17 cellular contexts compared by ENCODE assay signal in the genomic region with DNA sequence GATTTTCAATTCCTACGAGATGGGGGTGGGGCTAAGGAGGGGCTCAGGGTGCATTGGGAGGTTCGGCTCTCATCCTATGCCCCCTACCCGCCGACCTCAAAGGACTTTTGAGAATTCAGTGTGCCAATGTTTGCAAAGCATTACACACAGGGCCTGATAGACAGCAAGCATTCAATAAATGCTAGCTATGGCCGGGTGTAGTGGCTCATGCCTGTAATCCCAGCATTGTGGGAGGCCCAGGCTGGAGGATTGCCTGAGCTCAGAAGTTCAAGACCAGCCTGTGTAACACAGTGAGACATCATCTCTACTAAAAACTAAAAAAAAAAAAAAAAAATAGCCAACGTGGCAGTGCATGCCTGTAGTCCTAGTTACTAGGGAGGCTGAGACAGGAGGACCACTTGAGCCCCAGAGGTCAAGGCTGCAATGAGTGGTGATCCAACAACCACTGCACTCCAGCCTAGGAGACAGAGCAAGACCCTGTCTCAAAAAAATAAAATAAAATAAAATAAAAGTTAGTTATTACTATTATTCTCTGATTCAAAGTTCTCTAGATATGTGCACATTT. TPM values are rescaled to one million over a fixed set of nuclear protein-coding genes. Genes with fewer than 3 reads are reported as not detected.
DNase-seq lines count a peak whose midpoint lies in the region; FAIRE-seq and TF ChIP-seq lines count a peak whose summit lies in the region.
"Had no signal": no experiment of that assay in that cellular context is flagged by ENCODE, and none has a peak within 500 bp of the region (broad histone marks: within the 10 kb centered on the region; RNA-seq: fewer than 3 reads in every experiment).

No MANE protein-coding gene starts in this region.

- no peak overlapping the region for H3K9ac ChIP-seq in H1 (replicated peaks in 1 of 4; ENCODE audit: extremely low read depth in 1 of 4, low read depth in 3 of 4, low read length in 3 of 4)
- H3K9ac ChIP-seq in mucosa of rectum (ENCODE audit: low read depth in 1 of 2, low read length in 2 of 2) = peak overlapping the region in 1 of 2 donors; percentile 27
- H3K9ac ChIP-seq: BLaER1 had no signal

- no peak overlapping the region for H3K23ac ChIP-seq in H1 (ENCODE audit: insufficient read length)

- H4K8ac ChIP-seq in H1 (ENCODE audit: extremely low read depth, insufficient read depth, low read length) = no peak overlapping the region

- WGBS in H1 (ENCODE audit: extremely low coverage in 1 of 2, insufficient coverage in 1 of 2, insufficient read length in 1 of 2, insufficient replicate concordance in 2 of 2, low coverage in 1 of 2, low lambda C conversion rate in 2 of 2, missing lambda C conversion rate in 1 of 2), 2 experiments = 93% methylated on average over 6 of the region's 6 CpGs; no CpG with 5 or more reads in 1 of the 2 experiments
- 79 to 89% (median 84%) methylated on average over 6 of the region's 6 CpGs for WGBS in adrenal gland, 4 donors

- TF ChIP-seq POLR2A in H1 (IDR thresholded peaks at IDR 0.05; ENCODE audit: control extremely low read depth in 1 of 2, low read depth in 2 of 2, low read length in 2 of 2) (no peak), adrenal gland (IDR thresholded peaks at IDR 0.05) (no peak)

- H2BK5ac ChIP-seq in H1 (ENCODE audit: low read depth, low read length) = no peak overlapping the region

- H2BK120ac ChIP-seq in H1 (replicated peaks; ENCODE audit: low read depth, low read length) = no peak overlapping the region

- no peak for TF ChIP-seq EP300 in H1 (IDR thresholded peaks at IDR 0.05; ENCODE audit: borderline replicate concordance in 1 of 2, low read depth in 2 of 2, low read length in 2 of 2)

- H3K4ac ChIP-seq in H1 (replicated peaks; ENCODE audit: insufficient read length, low read depth, low read length) = no peak overlapping the region

- H3K14ac ChIP-seq in H1 (ENCODE audit: insufficient read length) = no peak overlapping the region

- FAIRE-seq in H1 (lab: Jason Lieb, UNC) = no peak
- FAIRE-seq: GM19239 had no signal

- H3K4me2 ChIP-seq in H1 (ENCODE audit: insufficient read depth in 1 of 2, low read depth in 2 of 2, low read length in 2 of 2) = no peak overlapping the region
- H3K4me2 ChIP-seq: BLaER1 had no signal

- peaks cover 3% of the 10 kb centered on the region; the same call in 1 of the 2 replicates for H3K23me2 ChIP-seq in H1 (ENCODE audit: low read depth, low read length)

- peak overlapping the region; percentile 86; the same call in 1 of the 2 replicates for H2BK20ac ChIP-seq in H1 (ENCODE audit: low read length)

- no peak overlapping the region for H2BK12ac ChIP-seq in H1 (ENCODE audit: low read depth, low read length)

- CTCF ChIA-PET in H1 (lab: Charles Lee; ENCODE audit: partially characterized antibody) = interaction anchor here (0.8 to 16.4 kb wide), 3 partner anchors 11 to 51 kb away, joined by 4 to 468 read pairs (median 64); a partner anchor contains a TSS

- H3K27me3 Mint-ChIP-seq in type B pancreatic cell = peaks cover 13% of the 10 kb centered on the region
- H3K27me3 Mint-ChIP-seq in CD14-positive monocyte (ENCODE audit: low read depth in 3 of 3) = peaks cover 0 to 23% (median 9%) of the 10 kb centered on the region in 3 donors

- H3K18ac ChIP-seq in H1 (ENCODE audit: extremely low read depth, low read length) = no peak overlapping the region

- intact Hi-C loops in adrenal gland (cut with DNase I) = no loop called here
- intact Hi-C loops in CD14-positive monocyte (cut with micrococcal nuclease) = loop anchor here in 1 of 2 donors (5.0 kb wide), 1 partner anchor 73 kb away; no protein-coding TSS in a partner anchor

- H2BK15ac ChIP-seq in H1 (ENCODE audit: low read length) = no peak overlapping the region

- no peaks in the 10 kb centered on the region for H3K36me3 Mint-ChIP-seq in type B pancreatic cell
- no peaks in the 10 kb centered on the region for H3K36me3 Mint-ChIP-seq in CD14-positive monocyte

- no peak overlapping the region for H4K91ac ChIP-seq in H1 (replicated peaks; ENCODE audit: insufficient read length, low read length)

- no peak overlapping the region for H3K4me3 ChIP-seq in MG63
- no peak overlapping the region for H3K4me3 ChIP-seq in H1 (ENCODE audit: extremely low read depth in 1 of 4, insufficient read depth in 2 of 4, low read depth in 3 of 4, low read length in 4 of 4)
- H3K4me3 ChIP-seq in mucosa of rectum (ENCODE audit: low read length in 2 of 2) = peak overlapping the region in 1 of 2 donors; percentile 26
- no peak overlapping the region for H3K4me3 ChIP-seq in adrenal gland
- H3K4me3 ChIP-seq: BLaER1 had no signal

- H3K36me3 ChIP-seq in MG63 (no peaks in the 10 kb centered on the region), H1 (ENCODE audit: control insufficient read depth in 2 of 4, insufficient read depth in 4 of 4, low read length in 3 of 4) (0 out of 8 replicates have a peak, but pooled peaks cover 0 to under 1% (median 0%) of the 10 kb centered on the region in 4 experiments), mucosa of rectum (ENCODE audit: control insufficient read depth in 2 of 2, insufficient read depth in 2 of 2, low read length in 2 of 2) (peaks cover 0 to under 1% of the 10 kb centered on the region in 2 donors), adrenal gland (replicated peaks in 1 of 2) (no peaks in the 10 kb centered on the region)
- H3K36me3 ChIP-seq: BLaER1 had no signal

- DNase-seq in MG63 = peak; percentile 54
- no peak for DNase-seq in H1 (ENCODE audit: low read depth in 1 of 2, low spot score in 2 of 2)
- no peak for DNase-seq in type B pancreatic cell (ENCODE audit: extremely low spot score, unreplicated experiment)
- no peak for DNase-seq in adrenal gland
- no peak for DNase-seq in NCI-H510A (lab: John Stamatoyannopoulos, UW)
- no peak for DNase-seq in CD14-positive monocyte (ENCODE audit: low spot score)
- DNase-seq: DMS153; KBM-7; NCI-H1092; NCI-H345; NCI-H69; NK-92 treated with Interleukin-12 subunit alpha and Interleukin-12 subunit beta, amount 100 ng/mL, for 24 hours; SHP77 treated with DMSO at 0.1 percent for 48 hours had no signal

- H3K79me1 ChIP-seq in H1 (ENCODE audit: low read depth, low read length) = no peaks in the 10 kb centered on the region; the same call in 1 of the 2 replicates

- H2AK5ac ChIP-seq in H1 (ENCODE audit: low read depth, low read length) = no peak overlapping the region

- H3K27me3 ChIP-seq in MG63 (no peaks in the 10 kb centered on the region), H1 (replicated peaks in 1 of 4; ENCODE audit: control insufficient read depth in 3 of 4, extremely low read depth in 1 of 4, insufficient read depth in 3 of 4, low read length in 3 of 4) (peaks cover 0 to 2% (median 0%) of the 10 kb centered on the region in 4 experiments; a peak in 1 of 7 replicates), mucosa of rectum (ENCODE audit: control insufficient read depth in 2 of 2, insufficient read depth in 2 of 2, low read length in 2 of 2) (no peaks in the 10 kb centered on the region), adrenal gland (no peaks in the 10 kb centered on the region)
- H3K27me3 ChIP-seq: BLaER1 had no signal

- TF ChIP-seq CTCF in H1 (IDR thresholded peaks at IDR 0.05; ENCODE audit: control extremely low read depth in 1 of 3, insufficient read depth in 1 of 3, low read depth in 1 of 3, low read length in 3 of 3) (no peak), type B pancreatic cell (conservative IDR thresholded peaks at IDR 0.05) (no peak), adrenal gland (IDR thresholded peaks at IDR 0.05) (no peak), CD14-positive monocyte (IDR thresholded peaks at IDR 0.05) (no peak)

- H4K20me1 ChIP-seq in H1 (replicated peaks in 1 of 2; ENCODE audit: control insufficient read depth in 1 of 2, insufficient read depth in 2 of 2, low read length in 2 of 2) = no peaks in the 10 kb centered on the region
- H4K20me1 ChIP-seq: BLaER1 had no signal

- H3K9me3 Mint-ChIP-seq in type B pancreatic cell = no peaks in the 10 kb centered on the region
- H3K9me3 Mint-ChIP-seq in CD14-positive monocyte = no peaks in the 10 kb centered on the region

- peaks cover 2% of the 10 kb centered on the region for H3K4me1 Mint-ChIP-seq in type B pancreatic cell (ENCODE audit: unreplicated experiment)
- peaks cover 2% of the 10 kb centered on the region for H3K4me1 Mint-ChIP-seq in CD14-positive monocyte

- H3K9me3 ChIP-seq in MG63 (no peaks in the 10 kb centered on the region; the same call in 1 of the 2 replicates), H1 (ENCODE audit: insufficient read depth in 2 of 2, low read depth in 1 of 2, low read length in 1 of 2) (no peaks in the 10 kb centered on the region), mucosa of rectum (ENCODE audit: control insufficient read depth in 2 of 2, low read length in 2 of 2) (no peaks in the 10 kb centered on the region), adrenal gland (replicated peaks in 1 of 3) (no peaks in the 10 kb centered on the region)
- H3K9me3 ChIP-seq: BLaER1 had no signal

- no peak overlapping the region for H2AFZ ChIP-seq in H1 (ENCODE audit: low read length)

- H3K4me1 ChIP-seq in H1 (replicated peaks in 1 of 4; ENCODE audit: control insufficient read depth in 3 of 4, insufficient read depth in 4 of 4, low read length in 3 of 4) (peaks cover 0 to 9% (median 4%) of the 10 kb centered on the region in 4 experiments; a peak in 6 of 7 replicates), mucosa of rectum (ENCODE audit: control insufficient read depth in 2 of 2, insufficient read depth in 2 of 2, low read length in 2 of 2) (peaks cover 16 to 33% of the 10 kb centered on the region in 2 donors), adrenal gland (replicated peaks in 1 of 2) (peaks cover 5 to 6% of the 10 kb centered on the region in 2 donors)

- H3K27ac ChIP-seq in H1 (ENCODE audit: low read depth, low read length) = no peak overlapping the region
- peak overlapping the region; percentile 90 to 98 for H3K27ac ChIP-seq in mucosa of rectum (ENCODE audit: low read depth in 2 of 2, low read length in 2 of 2)
- H3K27ac ChIP-seq in adrenal gland = no peak overlapping the region
- H3K27ac ChIP-seq: BLaER1, HL-60 had no signal

- H3K27ac Mint-ChIP-seq in type B pancreatic cell (peak overlapping the region; percentile 99), CD14-positive monocyte (peak overlapping the region in 1 of 7 donors; percentile 60)

- no peak for TF ChIP-seq RAD21 in H1 (IDR thresholded peaks at IDR 0.05 in 1 of 2, conservative IDR thresholded peaks at IDR 0.05 in 1 of 2; ENCODE audit: low read depth in 2 of 2, low read length in 2 of 2)

- POLR2A ChIA-PET in H1 (lab: Charles Lee; ENCODE audit: partially characterized antibody) = no interaction called here

- H4K5ac ChIP-seq in H1 (ENCODE audit: insufficient read length, low read depth, low read length) = no peak overlapping the region

- H3K4me3 Mint-ChIP-seq in type B pancreatic cell (peak overlapping the region; percentile 80), CD14-positive monocyte (no peak overlapping the region)

- H3K79me2 ChIP-seq in H1 (ENCODE audit: control insufficient read depth in 1 of 2, insufficient read depth in 2 of 2, low read length in 2 of 2) = no peaks in the 10 kb centered on the region

- H3K56ac ChIP-seq in H1 (replicated peaks; ENCODE audit: insufficient read length, low read depth, low read length) = no peak overlapping the region

RNA-seq across cellular contexts. Expression of a gene that starts 1.9 kb away (rescaled TPM):
- not detected in 2 replicates for total RNA-seq in MG63 (2014; rRNA removed; shearing (Covaris generic); ENCODE audit: low replicate concordance)
- total RNA-seq in H1 (2021; fragmentation: NEBNext Ultra II Directional; extraction: Animal tissue kit (Norgen Biotek cat#: 25700)) = 17.4 and 19.2 TPM in 2 replicates
- polyA plus RNA-seq in H1 (2011; rRNA removed) = 35.7 and 53.4 TPM in 2 replicates
- polyA plus RNA-seq in H1 (2011; cell fraction: cytosol; rRNA removed) = 29.6 TPM
- 73.8 TPM for polyA plus RNA-seq in H1 (2011; cell fraction: nucleus; rRNA removed)
- 10.4 to 27.8 TPM (median 20.4 TPM) in 4 replicates for polyA plus RNA-seq in H1 (2012, experiment 1 of 2)
- polyA plus RNA-seq in H1 (2012, experiment 2 of 2) = 14.5 TPM
- 15.0 TPM for polyA plus RNA-seq in H1 (2013, experiment 1 of 2)
- polyA plus RNA-seq in H1 (2013, experiment 2 of 2) = 13.7 TPM
- polyA minus RNA-seq in H1 (2011; rRNA and poly(A)+ RNA removed) = 20.2 and 26.7 TPM in 2 replicates
- polyA minus RNA-seq in H1 (2011; cell fraction: cytosol; rRNA and poly(A)+ RNA removed) = 23.1 TPM
- polyA minus RNA-seq in H1 (2011; cell fraction: nucleus; rRNA and poly(A)+ RNA removed) = 37.0 TPM
- 13.9 and 37.7 TPM in 2 replicates for total RNA-seq in type B pancreatic cell (ENCODE audit: low replicate concordance)
- under 1 TPM in 1 of 8 donors, not detected in 7; 0.14 TPM for total RNA-seq in adrenal gland
- under 1 TPM in 1 of 3 donors, not detected in 2; 0.13 TPM for polyA plus RNA-seq in adrenal gland
- polyA plus RNA-seq in CD14-positive monocyte = not detected

RNA-seq across cellular contexts. Expression of a gene that starts 27.2 kb away (rescaled TPM):
- 2.2 and 3.6 TPM in 2 replicates for total RNA-seq in MG63 (2014; rRNA removed; shearing (Covaris generic); ENCODE audit: low replicate concordance)
- 1.7 and 2.4 TPM in 2 replicates for total RNA-seq in H1 (2021; fragmentation: NEBNext Ultra II Directional; extraction: Animal tissue kit (Norgen Biotek cat#: 25700))
- polyA plus RNA-seq in H1 (2011; rRNA removed) = 0.88 and 3.0 TPM in 2 replicates
- 1.5 TPM for polyA plus RNA-seq in H1 (2011; cell fraction: cytosol; rRNA removed)
- polyA plus RNA-seq in H1 (2011; cell fraction: nucleus; rRNA removed) = 2.2 TPM
- polyA plus RNA-seq in H1 (2012, experiment 1 of 2) = 1.7 to 3.7 TPM (median 2.5 TPM) in 4 replicates
- 2.0 TPM for polyA plus RNA-seq in H1 (2012, experiment 2 of 2)
- polyA plus RNA-seq in H1 (2013, experiment 1 of 2) = 2.5 TPM
- polyA plus RNA-seq in H1 (2013, experiment 2 of 2) = 3.0 TPM
- polyA minus RNA-seq in H1 (2011; rRNA and poly(A)+ RNA removed) = 0.24 and 0.28 TPM in 2 replicates
- polyA minus RNA-seq in H1 (2011; cell fraction: cytosol; rRNA and poly(A)+ RNA removed) = 2.6 TPM
- polyA minus RNA-seq in H1 (2011; cell fraction: nucleus; rRNA and poly(A)+ RNA removed) = 1.2 TPM
- total RNA-seq in type B pancreatic cell (ENCODE audit: low replicate concordance) = 18.9 and 41.2 TPM in 2 replicates
- 10 to 100 TPM; 32.3 to 85.1 (median 52.1) TPM for total RNA-seq in adrenal gland
- 100 to 1,000 TPM in 1 of 3 donors, 10 to 100 TPM in 2; 10.2 to 120 (median 45.9) TPM for polyA plus RNA-seq in adrenal gland
- 10 to 100 TPM; 18.7 to 23.1 TPM for polyA plus RNA-seq in CD14-positive monocyte

RNA-seq across cellular contexts. Expression of a gene that starts 33.1 kb away (rescaled TPM):
- total RNA-seq in MG63 (2014; rRNA removed; shearing (Covaris generic); ENCODE audit: low replicate concordance) = 4.1 and 6.1 TPM in 2 replicates
- 81.4 and 83.0 TPM in 2 replicates for total RNA-seq in H1 (2021; fragmentation: NEBNext Ultra II Directional; extraction: Animal tissue kit (Norgen Biotek cat#: 25700))
- 32.5 and 84.3 TPM in 2 replicates for polyA plus RNA-seq in H1 (2011; rRNA removed)
- 29.6 TPM for polyA plus RNA-seq in H1 (2011; cell fraction: cytosol; rRNA removed)
- 172 TPM for polyA plus RNA-seq in H1 (2011; cell fraction: nucleus; rRNA removed)
- 73.9 to 108 TPM (median 100 TPM) in 4 replicates for polyA plus RNA-seq in H1 (2012, experiment 1 of 2)
- polyA plus RNA-seq in H1 (2012, experiment 2 of 2) = 60.5 TPM
- polyA plus RNA-seq in H1 (2013, experiment 1 of 2) = 107 TPM
- 98.4 TPM for polyA plus RNA-seq in H1 (2013, experiment 2 of 2)
- polyA minus RNA-seq in H1 (2011; rRNA and poly(A)+ RNA removed) = 12.6 and 16.0 TPM in 2 replicates
- 45.1 TPM for polyA minus RNA-seq in H1 (2011; cell fraction: cytosol; rRNA and poly(A)+ RNA removed)
- polyA minus RNA-seq in H1 (2011; cell fraction: nucleus; rRNA and poly(A)+ RNA removed) = 38.0 TPM
- total RNA-seq in type B pancreatic cell (ENCODE audit: low replicate concordance) = 105 and 124 TPM in 2 replicates
- total RNA-seq in adrenal gland = 10 to 100 TPM; 18.6 to 81.1 (median 44.7) TPM
- 10 to 100 TPM in 2 of 3 donors, 1 to 10 TPM in 1; 5.1 to 68.4 (median 55.1) TPM for polyA plus RNA-seq in adrenal gland
- not detected for polyA plus RNA-seq in CD14-positive monocyte

Comparison
In these comparisons a context has a peak if more than half of its experiments do, and no peak if none do; other contexts are left out.
1. H3K27ac ChIP-seq: peak in mucosa of rectum (2 of 2); none in H1 (single experiment) and adrenal gland (0 of 5).
2. RNA of a gene that starts 1.9 kb away (total RNA-seq): 17.4 to 19.2 TPM in H1 and 13.9 to 37.7 TPM in type B pancreatic cell; not detected in MG63 and 0.14 TPM in adrenal gland; every median in the first group is over 10 times any median in the second.